ENCODE assay signal across 8 cellular contexts in genomic region chrX:55717521-55718497, GRCh38. TPM values are rescaled to one million over a fixed set of nuclear protein-coding genes. Genes with fewer than 3 reads are reported as not detected.
A peak's percentile ranks its signal among the peaks of the same experiment; 100 is the strongest.
DNase-seq lines count a peak whose midpoint lies in the region; ATAC-seq and TF ChIP-seq lines count a peak whose summit lies in the region.

Gene RRAGB (plus strand): TSS chrX:55717749. CDS start chrX:55718328, 579 bp downstream.

- POLR2A ChIA-PET in activated CD4-positive, alpha-beta memory T cell treated with anti-CD3 and anti-CD28 coated beads for 36 hours (lab: Charles Lee) = interaction anchor here (0.6 to 1.3 kb wide), 2 partner anchors 229 to 1973 kb away, joined by 3 read pairs; no protein-coding TSS in a partner anchor

- TF ChIP-seq CTCF in dorsolateral prefrontal cortex (IDR thresholded peaks at IDR 0.05 in 54 of 56, conservative IDR thresholded peaks at IDR 0.05 in 2 of 56; ENCODE audit: low read depth in 1 of 56, partially characterized antibody in 56 of 56) = peak in 49 of 56 donors; percentile 9 to 53 (median 36)
- TF ChIP-seq CTCF in right lobe of liver (IDR thresholded peaks at IDR 0.05) = peak; percentile 38 to 48 (median 45)

- no peaks in the 10 kb centered on the region for H3K4me1 ChIP-seq in CD4-positive, CD25-positive, alpha-beta regulatory T cell (ENCODE audit: control insufficient read depth, insufficient read depth, low read length, poor library complexity, severe bottlenecking)
- H3K4me1 ChIP-seq in right lobe of liver = peaks cover 0 to 6% (median 0%) of the 10 kb centered on the region in 4 donors

- H3K36me3 Mint-ChIP-seq in CD4-positive, CD25-positive, alpha-beta regulatory T cell = peaks cover 8% of the 10 kb centered on the region
- peaks cover 16% of the 10 kb centered on the region for H3K36me3 Mint-ChIP-seq in activated CD4-positive, alpha-beta memory T cell treated with anti-CD3 and anti-CD28 coated beads for 36 hours

- CTCF ChIA-PET in activated CD4-positive, alpha-beta memory T cell treated with anti-CD3 and anti-CD28 coated beads for 36 hours (lab: Charles Lee) = interaction anchor here (0.7 to 1.9 kb wide), 9 partner anchors 15 to 1010 kb away, joined by 3 to 14 read pairs (median 4); partner anchors contain the start of genes MAGEH1 and USP51

- peak within 1 kb of the TSS; percentile 87 for H3K27ac ChIP-seq in CD4-positive, CD25-positive, alpha-beta regulatory T cell (ENCODE audit: insufficient read depth, low read length, poor library complexity, severe bottlenecking)
- H3K27ac ChIP-seq in dorsolateral prefrontal cortex = peak within 1 kb of the TSS in 58 of 59 donors; percentile 4 to 92 (median 80)
- peak within 1 kb of the TSS; percentile 73 to 83 (median 81) for H3K27ac ChIP-seq in right lobe of liver

- intact Hi-C loops in activated CD4-positive, alpha-beta memory T cell treated with anti-CD3 and anti-CD28 coated beads for 36 hours (cut with micrococcal nuclease) = loop anchor here (1.0 to 10.0 kb wide), 3 partner anchors 190 to 847 kb away; partner anchors contain the start of gene UBQLN2
- intact Hi-C loops in dorsolateral prefrontal cortex (cut with DNase I) = loop anchor here (10.0 kb wide), 2 partner anchors 553 to 1077 kb away; no protein-coding TSS in a partner anchor
- intact Hi-C loops in right lobe of liver (cut with DNase I) = no loop called here

- no peaks in the 10 kb centered on the region for H3K27me3 Mint-ChIP-seq in CD4-positive, CD25-positive, alpha-beta regulatory T cell
- no peaks in the 10 kb centered on the region for H3K27me3 Mint-ChIP-seq in activated CD4-positive, alpha-beta memory T cell treated with anti-CD3 and anti-CD28 coated beads for 36 hours

- peak within 1 kb of the TSS; percentile 81 for H3K4me3 ChIP-seq in CD4-positive, CD25-positive, alpha-beta regulatory T cell (ENCODE audit: low read depth, low read length)
- H3K4me3 ChIP-seq in dorsolateral prefrontal cortex (peak within 1 kb of the TSS; percentile 46 to 84 (median 69)), right lobe of liver (peak within 1 kb of the TSS; percentile 57 to 77 (median 67))

- peak; percentile 17 for TF ChIP-seq POLR2A in right lobe of liver (IDR thresholded peaks at IDR 0.05)

- H3K27me3 ChIP-seq in CD4-positive, CD25-positive, alpha-beta regulatory T cell (ENCODE audit: control insufficient read depth, insufficient read depth, low read length) = no peaks in the 10 kb centered on the region
- H3K27me3 ChIP-seq in dorsolateral prefrontal cortex (peaks cover 0 to 46% (median 6%) of the 10 kb centered on the region in 45 donors), right lobe of liver (no peaks in the 10 kb centered on the region)

- no peaks in the 10 kb centered on the region for H3K9me3 ChIP-seq in CD4-positive, CD25-positive, alpha-beta regulatory T cell (ENCODE audit: control insufficient read depth in 2 of 2, low read length in 2 of 2)
- H3K9me3 ChIP-seq in right lobe of liver = no peaks in the 10 kb centered on the region

- ATAC-seq in CD4-positive, CD25-positive, alpha-beta regulatory T cell (ENCODE audit: low read depth in 2 of 2) = peak; percentile 97 to 99
- peak; percentile 94 for ATAC-seq in GM19395 (IDR thresholded peaks at IDR 0.05; ENCODE audit: unreplicated experiment)
- ATAC-seq in HG03565 (IDR thresholded peaks at IDR 0.05; ENCODE audit: unreplicated experiment) = peak; percentile 96
- ATAC-seq in right lobe of liver = peak; percentile 99 to 100 (median 100)

- H3K4me3 Mint-ChIP-seq in CD4-positive, CD25-positive, alpha-beta regulatory T cell = peak within 1 kb of the TSS; percentile 86 to 96 (median 90)
- H3K4me3 Mint-ChIP-seq in activated CD4-positive, alpha-beta memory T cell treated with anti-CD3 and anti-CD28 coated beads for 36 hours = peak within 1 kb of the TSS; percentile 83

- peaks cover 5 to 42% (median 29%) of the 10 kb centered on the region in 4 donors for H3K4me1 Mint-ChIP-seq in CD4-positive, CD25-positive, alpha-beta regulatory T cell
- peaks cover 35% of the 10 kb centered on the region for H3K4me1 Mint-ChIP-seq in activated CD4-positive, alpha-beta memory T cell treated with anti-CD3 and anti-CD28 coated beads for 36 hours (ENCODE audit: low read depth)

- WGBS in right lobe of liver (ENCODE audit: insufficient coverage, low coverage, low lambda C conversion rate, missing lambda C conversion rate) = 29% methylated on average over 18 of the region's 46 CpGs

- DNase-seq in CD4-positive, CD25-positive, alpha-beta regulatory T cell = peak; percentile 87 to 95 (median 87)
- DNase-seq in NCI-H774 (lab: John Stamatoyannopoulos, UW) (peak; percentile 88), dorsolateral prefrontal cortex (peak; percentile 86 to 97 (median 95)), right lobe of liver (peak; percentile 93 to 96 (median 95))
- peak; percentile 93 for DNase-seq in activated CD4-positive, alpha-beta memory T cell treated with anti-CD3 and anti-CD28 coated beads for 36 hours
- DNase-seq in stimulated activated CD4-positive, alpha-beta T cell treated with anti-CD3 and anti-CD28 coated beads, Interleukin-4, amount 100 ng/mL, for 4 hours = peak; percentile 81 to 95

- H3K27ac Mint-ChIP-seq in CD4-positive, CD25-positive, alpha-beta regulatory T cell = peak within 1 kb of the TSS; percentile 62 to 92 (median 89)
- H3K27ac Mint-ChIP-seq in activated CD4-positive, alpha-beta memory T cell treated with anti-CD3 and anti-CD28 coated beads for 36 hours = peak within 1 kb of the TSS; percentile 87

- peaks cover 19% of the 10 kb centered on the region for H3K36me3 ChIP-seq in CD4-positive, CD25-positive, alpha-beta regulatory T cell (ENCODE audit: control insufficient read depth, insufficient read depth, low read length)
- no peaks in the 10 kb centered on the region for H3K36me3 ChIP-seq in right lobe of liver

- peaks cover 0 to 2% (median 0%) of the 10 kb centered on the region in 7 donors for H3K9me3 Mint-ChIP-seq in CD4-positive, CD25-positive, alpha-beta regulatory T cell
- H3K9me3 Mint-ChIP-seq in activated CD4-positive, alpha-beta memory T cell treated with anti-CD3 and anti-CD28 coated beads for 36 hours = no peaks in the 10 kb centered on the region

RNA-seq across cellular contexts. Expression of gene RRAGB, which starts in this region (rescaled TPM):
- total RNA-seq in CD4-positive, CD25-positive, alpha-beta regulatory T cell = 11.2 TPM
- 10 to 100 TPM; 12.0 to 14.1 (median 13.5) TPM for polyA plus RNA-seq in CD4-positive, CD25-positive, alpha-beta regulatory T cell
- 1 to 10 TPM; 4.9 to 5.3 TPM for total RNA-seq in activated CD4-positive, alpha-beta memory T cell treated with anti-CD3 and anti-CD28 coated beads for 36 hours
- 10 to 100 TPM; 22.0 to 53.4 (median 33.6) TPM for total RNA-seq in dorsolateral prefrontal cortex
- total RNA-seq in right lobe of liver = 1 to 10 TPM; 4.2 to 6.1 (median 4.8) TPM

Comparison
In these comparisons a context has a peak if more than half of its experiments do, and no peak if none do; other contexts are left out.
1. Peak in every context shown above with its lines: DNase-seq, ATAC-seq, H3K4me3 ChIP-seq and H3K27ac ChIP-seq.
2. intact Hi-C loops: an anchor here in activated CD4-positive, alpha-beta memory T cell treated with anti-CD3 and anti-CD28 coated beads for 36 hours (1.0 to 10.0 kb wide) and dorsolateral prefrontal cortex (10.0 kb wide); none called in right lobe of liver.